In the genomic region with DNA sequence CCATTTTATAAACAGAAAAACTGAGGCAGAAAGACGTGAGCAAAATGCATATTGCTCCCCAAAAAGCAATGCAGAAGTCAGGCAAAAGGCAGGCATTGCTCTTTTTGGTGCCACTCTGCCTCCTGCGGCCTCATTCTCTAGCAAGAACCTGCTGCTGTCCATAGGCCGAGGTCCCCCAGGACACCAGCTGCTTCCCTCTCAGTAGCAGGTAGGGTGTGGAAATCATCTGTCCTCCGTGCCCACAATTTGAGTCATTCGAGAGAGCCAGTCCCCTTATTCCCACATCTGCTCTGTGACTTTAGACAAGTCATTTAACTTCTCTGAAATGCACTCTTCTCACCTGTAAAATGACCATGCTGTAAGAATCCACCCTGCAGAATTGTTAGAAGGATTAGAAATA, we compare ENCODE assay signal across 22 cellular contexts. TPM values are rescaled to one million over a fixed set of nuclear protein-coding genes. Genes with fewer than 3 reads are reported as not detected.
"Had no signal": no experiment of that assay in that cellular context is flagged by ENCODE, and none has a peak within 500 bp of the region (broad histone marks: within the 10 kb centered on the region; RNA-seq: fewer than 3 reads in every experiment).

No MANE protein-coding gene starts in this region.

- H3K4me1 ChIP-seq: gastrocnemius medialis, lower lobe of right lung had no signal

- H3K4me3 ChIP-seq: gastrocnemius medialis, lower lobe of right lung, neural progenitor cell, tibial artery had no signal

- ATAC-seq: gastrocnemius medialis; naive thymus-derived CD4-positive, alpha-beta T cell; stimulated activated effector memory CD8-positive, alpha-beta T cell treated with anti-CD3 and anti-CD28 coated beads, Interleukin-12 subunit alpha, Interleukin-12 subunit beta, amount 100 ng/mL, for 72 hours; stimulated activated naive CD8-positive, alpha-beta T cell treated with anti-CD3 and anti-CD28 coated beads, Interleukin-15, amount 100 ng/mL, for 72 hours; WTC11 had no signal

- H3K9me3 ChIP-seq: gastrocnemius medialis, lower lobe of right lung, tibial artery had no signal

- H3K36me3 ChIP-seq: brain microvascular endothelial cell, gastrocnemius medialis, lower lobe of right lung, neural progenitor cell, tibial artery had no signal

- H3K27me3 ChIP-seq: brain microvascular endothelial cell, gastrocnemius medialis, neural progenitor cell, tibial artery had no signal

- H3K4me2 ChIP-seq: neural progenitor cell had no signal

- H3K27ac ChIP-seq: gastrocnemius medialis, lower lobe of right lung, neural progenitor cell, tibial artery had no signal

- H2AFZ ChIP-seq: neural progenitor cell had no signal

- DNase-seq: activated CD4-positive, alpha-beta T cell treated with anti-CD3 and anti-CD28 coated beads, Interleukin-2, amount 50 U/mL, for 4 hours; activated CD8-positive, alpha-beta memory T cell treated with anti-CD3 and anti-CD28 coated beads for 24 hours; activated CD8-positive, alpha-beta memory T cell treated with anti-CD3 and anti-CD28 coated beads, Interleukin-2, amount 50 U/mL, for 4 hours; activated T-cell treated with anti-CD3 and anti-CD28 coated beads, Interleukin-2, amount 50 U/mL, for 24 hours; aorta; brain microvascular endothelial cell; central memory CD4-positive, alpha-beta T cell; dermis blood vessel endothelial cell; effector CD8-positive, alpha-beta T cell; erythroblast; gastrocnemius medialis; hypothalamus; lower lobe of right lung; naive thymus-derived CD4-positive, alpha-beta T cell; stimulated activated CD4-positive, alpha-beta T cell treated with anti-CD3 and anti-CD28 coated beads, Interleukin-1b, Interleukin-23, amount 100 ng/mL, for 48 hours; stimulated activated naive CD8-positive, alpha-beta T cell treated with anti-CD3 and anti-CD28 coated beads, Interleukin-15, amount 100 ng/mL, for 72 hours; T-helper 9 cell; tibial artery had no signal

- H3K9ac ChIP-seq: neural progenitor cell had no signal

RNA-seq across cellular contexts. Expression of a gene that starts 50.0 kb away (rescaled TPM):
- total RNA-seq: activated naive CD4-positive, alpha-beta T cell treated with anti-CD3 and anti-CD28 coated beads, Interleukin-2, amount 50 U/mL, for 72 hours had no signal
- polyA plus RNA-seq: naive thymus-derived CD4-positive, alpha-beta T cell had no signal
